Comparison of ENCODE assay signal across 8 cellular contexts in genomic region chr20:34824861-34825529, GRCh38. TPM values are rescaled to one million over a fixed set of nuclear protein-coding genes. Genes with fewer than 3 reads are reported as not detected.
A peak's percentile ranks its signal among the peaks of the same experiment; 100 is the strongest.
DNase-seq lines count a peak whose midpoint lies in the region; ATAC-seq and TF ChIP-seq lines count a peak whose summit lies in the region.

No MANE protein-coding gene starts in this region.

- peak overlapping the region; percentile 73 for H3K4me2 ChIP-seq in fibroblast of lung (ENCODE audit: extremely low read depth, insufficient read depth, low read length)

- H3K9ac ChIP-seq in fibroblast of lung (ENCODE audit: insufficient read depth, low read length), result peak overlapping the region; percentile 88

- ATAC-seq in GM19035 (IDR thresholded peaks at IDR 0.05; ENCODE audit: unreplicated experiment) (peak; percentile 74), HG03354 (IDR thresholded peaks at IDR 0.05; ENCODE audit: poor library complexity, severe bottlenecking, unreplicated experiment) (peak; percentile 78)
- ATAC-seq in naive thymus-derived CD4-positive, alpha-beta T cell, result peak; percentile 90
- peak; percentile 93 for ATAC-seq in stimulated activated memory B cell treated with anti-CD40 and anti-IgM and Interleukin-4, amounts not matched to agents 10 μg/mL and 1 μg/mL and 100 μg/mL, for 72 hours

- H3K4me1 Mint-ChIP-seq in naive thymus-derived CD4-positive, alpha-beta T cell, result peaks cover 33 to 55% (median 45%) of the 10 kb centered on the region in 7 donors
- H3K4me1 Mint-ChIP-seq in stimulated activated memory B cell treated with anti-CD40 and anti-IgM and Interleukin-4, amounts not matched to agents 10 μg/mL and 1 μg/mL and 100 μg/mL, for 72 hours, result peaks cover 38% of the 10 kb centered on the region

- peak overlapping the region; percentile 83 to 100 (median 98) for H3K4me3 Mint-ChIP-seq in naive thymus-derived CD4-positive, alpha-beta T cell
- H3K4me3 Mint-ChIP-seq in stimulated activated memory B cell treated with anti-CD40 and anti-IgM and Interleukin-4, amounts not matched to agents 10 μg/mL and 1 μg/mL and 100 μg/mL, for 72 hours, result peak overlapping the region; percentile 94

- DNase-seq in AG20443 (ENCODE audit: low spot score) (peak; percentile 83), OCI-M1 (lab: John Stamatoyannopoulos, UW) (peak; percentile 65), activated T-helper 1 cell treated with Interleukin-2 at 50 U/mL for 16 hours (ENCODE audit: low read depth) (peak; percentile 48), fibroblast of lung (ENCODE audit: low read depth in 2 of 2) (peak; percentile 32 to 40)
- DNase-seq in naive thymus-derived CD4-positive, alpha-beta T cell, result peak in 8 of 9 donors; percentile 47 to 79 (median 60)

- H3K4me3 ChIP-seq in fibroblast of lung (replicated peaks in 1 of 4; ENCODE audit: control extremely low read depth in 1 of 4, insufficient read depth in 1 of 4, low read depth in 3 of 4, low read length in 4 of 4), result peak overlapping the region; percentile 84 to 98 (median 93)
- peak overlapping the region; percentile 78 for H3K4me3 ChIP-seq in naive thymus-derived CD4-positive, alpha-beta T cell (ENCODE audit: low read length)

- peak overlapping the region; percentile 68 for H2AFZ ChIP-seq in fibroblast of lung (ENCODE audit: low read length)

- no peak for TF ChIP-seq CTCF in fibroblast of lung (conservative IDR thresholded peaks at IDR 0.05 in 1 of 2, IDR thresholded peaks at IDR 0.05 in 1 of 2; ENCODE audit: low read depth in 1 of 2, low read length in 2 of 2)

- H3K36me3 ChIP-seq in fibroblast of lung (ENCODE audit: control insufficient read depth, insufficient read depth, low read length), result no peaks in the 10 kb centered on the region
- peaks cover 0 to 4% (median 0%) of the 10 kb centered on the region in 3 experiments for H3K36me3 ChIP-seq in naive thymus-derived CD4-positive, alpha-beta T cell (ENCODE audit: control insufficient read depth in 2 of 3, insufficient read depth in 3 of 3, low read length in 3 of 3)

- H3K79me2 ChIP-seq in fibroblast of lung (ENCODE audit: control insufficient read depth, insufficient read depth, low read length), result peaks cover 47% of the 10 kb centered on the region

- intact Hi-C loops in naive thymus-derived CD4-positive, alpha-beta T cell (cut with micrococcal nuclease), result loop anchor here (1.0 to 10.0 kb wide), 14 partner anchors 51 to 1130 kb away; partner anchors contain the start of genes ACSS2 (in 2 of the 2), AHCY (in 2 of the 2), EDEM2 (in 2 of the 2) and GSS (in 2 of the 2)

- H3K27ac Mint-ChIP-seq in naive thymus-derived CD4-positive, alpha-beta T cell, result peak overlapping the region; percentile 85 to 95 (median 91)
- H3K27ac Mint-ChIP-seq in stimulated activated memory B cell treated with anti-CD40 and anti-IgM and Interleukin-4, amounts not matched to agents 10 μg/mL and 1 μg/mL and 100 μg/mL, for 72 hours, result peak overlapping the region; percentile 86

- H3K36me3 Mint-ChIP-seq in naive thymus-derived CD4-positive, alpha-beta T cell, result peaks cover 0 to 6% (median 4%) of the 10 kb centered on the region in 5 donors
- peaks cover 12% of the 10 kb centered on the region for H3K36me3 Mint-ChIP-seq in stimulated activated memory B cell treated with anti-CD40 and anti-IgM and Interleukin-4, amounts not matched to agents 10 μg/mL and 1 μg/mL and 100 μg/mL, for 72 hours

- H4K20me1 ChIP-seq in fibroblast of lung (ENCODE audit: control insufficient read depth, extremely low read depth, insufficient read depth, low read length), result no peaks in the 10 kb centered on the region

- peaks cover 4% of the 10 kb centered on the region for H3K4me1 ChIP-seq in fibroblast of lung (ENCODE audit: control insufficient read depth, extremely low read depth, insufficient read depth, low read length)
- H3K4me1 ChIP-seq in naive thymus-derived CD4-positive, alpha-beta T cell (ENCODE audit: control insufficient read depth in 2 of 2, insufficient read depth in 2 of 2, low read length in 2 of 2), result peaks cover 16 to 17% of the 10 kb centered on the region in 2 donors

- peaks cover 0 to 10% (median 0%) of the 10 kb centered on the region in 5 donors for H3K27me3 Mint-ChIP-seq in naive thymus-derived CD4-positive, alpha-beta T cell
- H3K27me3 Mint-ChIP-seq in stimulated activated memory B cell treated with anti-CD40 and anti-IgM and Interleukin-4, amounts not matched to agents 10 μg/mL and 1 μg/mL and 100 μg/mL, for 72 hours, result no peaks in the 10 kb centered on the region

- POLR2A ChIA-PET in naive thymus-derived CD4-positive, alpha-beta T cell (lab: Charles Lee), result interaction anchor here (0.7 to 1.3 kb wide), 3 partner anchors 281 to 917 kb away, joined by 3 read pairs; partner anchors contain the start of genes EDEM2 and RBM39

- CTCF ChIA-PET in naive thymus-derived CD4-positive, alpha-beta T cell (lab: Charles Lee), result interaction anchor here (1.0 to 2.4 kb wide), 2 partner anchors 10 to 49 kb away, joined by 4 to 5 read pairs; no protein-coding TSS in a partner anchor

- H3K27ac ChIP-seq in fibroblast of lung (ENCODE audit: insufficient read depth, low read length), result peak overlapping the region; percentile 72
- peak overlapping the region; percentile 76 for H3K27ac ChIP-seq in naive thymus-derived CD4-positive, alpha-beta T cell (ENCODE audit: low read depth, low read length)

- no peaks in the 10 kb centered on the region for H3K9me3 Mint-ChIP-seq in naive thymus-derived CD4-positive, alpha-beta T cell
- H3K9me3 Mint-ChIP-seq in stimulated activated memory B cell treated with anti-CD40 and anti-IgM and Interleukin-4, amounts not matched to agents 10 μg/mL and 1 μg/mL and 100 μg/mL, for 72 hours, result no peaks in the 10 kb centered on the region

- no peaks in the 10 kb centered on the region for H3K9me3 ChIP-seq in fibroblast of lung (ENCODE audit: control insufficient read depth, insufficient read depth, low read depth, low read length)
- no peaks in the 10 kb centered on the region for H3K9me3 ChIP-seq in naive thymus-derived CD4-positive, alpha-beta T cell (ENCODE audit: control insufficient read depth in 2 of 3, low read length in 3 of 3)

- peaks cover 1% of the 10 kb centered on the region for H3K27me3 ChIP-seq in fibroblast of lung (ENCODE audit: control insufficient read depth, insufficient read depth, low read length)
- no peaks in the 10 kb centered on the region for H3K27me3 ChIP-seq in naive thymus-derived CD4-positive, alpha-beta T cell (ENCODE audit: control insufficient read depth in 2 of 2, insufficient read depth in 2 of 2, low read length in 2 of 2)

RNA-seq across cellular contexts. Expression of gene NCOA6, which starts 0.5 kb away (rescaled TPM):
- total RNA-seq in fibroblast of lung, result 5.9 and 8.1 TPM in 2 replicates
- polyA plus RNA-seq in fibroblast of lung, result 12.0 and 14.6 TPM in 2 replicates
- polyA plus RNA-seq in fibroblast of lung (2012), result 13.6 and 13.8 TPM in 2 replicates
- polyA minus RNA-seq in fibroblast of lung (ENCODE audit: low replicate concordance), result 21.5 and 24.1 TPM in 2 replicates
- 10 to 100 TPM; 23.6 to 31.9 (median 29.3) TPM for total RNA-seq in naive thymus-derived CD4-positive, alpha-beta T cell
- 10 to 100 TPM in 1 of 2 donors, 1 to 10 TPM in 1; 4.6 to 12.7 TPM for polyA plus RNA-seq in naive thymus-derived CD4-positive, alpha-beta T cell

RNA-seq across cellular contexts. Expression of gene GGT7, which starts 47.7 kb away (rescaled TPM):
- total RNA-seq in fibroblast of lung, result 9.5 and 15.2 TPM in 2 replicates
- polyA plus RNA-seq in fibroblast of lung, result 8.2 and 10.3 TPM in 2 replicates
- 15.1 and 19.5 TPM in 2 replicates for polyA plus RNA-seq in fibroblast of lung (2012)
- polyA minus RNA-seq in fibroblast of lung (ENCODE audit: low replicate concordance), result 15.0 and 17.3 TPM in 2 replicates
- 10 to 100 TPM; 13.9 to 50.6 (median 46.1) TPM for total RNA-seq in naive thymus-derived CD4-positive, alpha-beta T cell
- 10 to 100 TPM in 1 of 2 donors, 1 to 10 TPM in 1; 6.2 to 10.6 TPM for polyA plus RNA-seq in naive thymus-derived CD4-positive, alpha-beta T cell

RNA-seq across cellular contexts. Expression of gene ACSS2, which starts 51.4 kb away (rescaled TPM):
- total RNA-seq in fibroblast of lung, result 50.1 and 129 TPM in 2 replicates
- polyA plus RNA-seq in fibroblast of lung, result 52.1 and 59.4 TPM in 2 replicates
- polyA plus RNA-seq in fibroblast of lung (2012), result 43.6 and 54.6 TPM in 2 replicates
- polyA minus RNA-seq in fibroblast of lung (ENCODE audit: low replicate concordance), result 259 and 291 TPM in 2 replicates
- 10 to 100 TPM; 37.3 to 51.7 (median 43.3) TPM for total RNA-seq in naive thymus-derived CD4-positive, alpha-beta T cell
- 10 to 100 TPM; 14.6 to 17.5 TPM for polyA plus RNA-seq in naive thymus-derived CD4-positive, alpha-beta T cell

Comparison
In these comparisons a context has a peak if more than half of its experiments do, and no peak if none do; other contexts are left out.
1. Peak in every context shown above with its lines: DNase-seq, ATAC-seq, H3K4me3 ChIP-seq and H3K27ac ChIP-seq.